8 cellular contexts compared by ENCODE assay signal in genomic region chr12:29380536-29381523, GRCh38. TPM values are rescaled to one million over a fixed set of nuclear protein-coding genes. Genes with fewer than 3 reads are reported as not detected.
A peak's percentile ranks its signal among the peaks of the same experiment; 100 is the strongest.
DNase-seq lines count a peak whose midpoint lies in the region; TF ChIP-seq lines count a peak whose summit lies in the region.

ERGIC2 (minus strand) TSS chr12:29381172; CDS start chr12:29371633, 9,539 bp downstream.

- H3K27me3 ChIP-seq in effector memory CD4-positive, alpha-beta T cell (replicated peaks; ENCODE audit: control insufficient read depth, insufficient read depth, low read length, poor library complexity, severe bottlenecking): no peaks in the 10 kb centered on the region

- H3K9me3 ChIP-seq in effector memory CD4-positive, alpha-beta T cell (ENCODE audit: control insufficient read depth, low read length): no peaks in the 10 kb centered on the region

- H3K4me1 ChIP-seq in effector memory CD4-positive, alpha-beta T cell (ENCODE audit: control insufficient read depth, insufficient read depth, low read length, poor library complexity, severe bottlenecking): no peaks in the 10 kb centered on the region

- peak within 1 kb of the TSS; percentile 99 for H3K4me3 ChIP-seq in effector memory CD4-positive, alpha-beta T cell (ENCODE audit: insufficient read depth, low read depth, low read length, poor library complexity, severe bottlenecking)

- peaks cover 6% of the 10 kb centered on the region for H3K36me3 ChIP-seq in effector memory CD4-positive, alpha-beta T cell (ENCODE audit: control insufficient read depth, insufficient read depth, low read length)

- H3K27ac ChIP-seq in effector memory CD4-positive, alpha-beta T cell (ENCODE audit: insufficient read depth, low read length, poor library complexity, severe bottlenecking): peak within 1 kb of the TSS; percentile 93

- TF ChIP-seq CTCF in GM20000 (IDR thresholded peaks at IDR 0.05; ENCODE audit: extremely low read depth, missing control alignments): no peak

- CTCF ChIA-PET in activated CD8-positive, alpha-beta memory T cell treated with anti-CD3 and anti-CD28 coated beads for 36 hours (lab: Charles Lee): interaction anchor here (0.5 to 1.1 kb wide), 2 partner anchors 37 to 1953 kb away, joined by 3 read pairs; no protein-coding TSS in a partner anchor

- DNase-seq in CMK (ENCODE audit: low read depth) (peak; percentile 95), GM20000 (ENCODE audit: low spot score) (peak; percentile 92), HT-29 (ENCODE audit: low spot score) (peak; percentile 99), NOMO-1 (lab: John Stamatoyannopoulos, UW; ENCODE audit: unreplicated experiment in 2 of 2) (peak; percentile 92 to 99), lung microvascular endothelial cell (ENCODE audit: low read depth in 2 of 2) (peak; percentile 99)
- peak; percentile 84 to 92 (median 86) for DNase-seq in effector memory CD4-positive, alpha-beta T cell
- DNase-seq in stimulated activated CD4-positive, alpha-beta T cell treated with anti-CD3 and anti-CD28 coated beads, TNF-alpha, amount 100 ng/mL, for 48 hours (ENCODE audit: low read depth in 3 of 3): peak; percentile 75 to 89 (median 81)

- POLR2A ChIA-PET in activated CD8-positive, alpha-beta memory T cell treated with anti-CD3 and anti-CD28 coated beads for 36 hours (lab: Charles Lee): no interaction called here

RNA-seq across cellular contexts. Expression of gene ERGIC2, which starts in this region (rescaled TPM):
- 25.2 and 31.4 TPM in 2 replicates for total RNA-seq in HT-29 (2014; rRNA removed; shearing (Covaris generic))
- 100 to 1,000 TPM; 132 to 137 TPM for total RNA-seq in activated CD8-positive, alpha-beta memory T cell treated with anti-CD3 and anti-CD28 coated beads for 36 hours
- total RNA-seq in lung microvascular endothelial cell: 23.8 and 32.3 TPM in 2 replicates

Comparison
In these comparisons a context has a peak if more than half of its experiments do, and no peak if none do; other contexts are left out.
1. Peak in every context shown above with its lines: DNase-seq, H3K4me3 ChIP-seq and H3K27ac ChIP-seq.